14 cellular contexts compared by ENCODE assay signal in genomic region chr2:159084395-159085370, GRCh38.
DNase-seq lines count a peak whose midpoint lies in the region; ATAC-seq and TF ChIP-seq lines count a peak whose summit lies in the region.
"Had no signal": no experiment of that assay in that cellular context is flagged by ENCODE, and none has a peak within 500 bp of the region (broad histone marks: within the 10 kb centered on the region; RNA-seq: fewer than 3 reads in every experiment).

No MANE protein-coding gene starts in this region.

- intact Hi-C loops in left cardiac atrium (cut with DNase I): no loop called here

- H3K4me3 ChIP-seq in AG10803 (ENCODE audit: low read length) (no peak overlapping the region), astrocyte of the cerebellum (ENCODE audit: low read depth, low read length) (no peak overlapping the region)

- peak; percentile 51 to 60 for ATAC-seq in left cardiac atrium
- ATAC-seq in GM19397 (IDR thresholded peaks at IDR 0.05; ENCODE audit: unreplicated experiment): no peak
- no peak for ATAC-seq in HG02571 (IDR thresholded peaks at IDR 0.05; ENCODE audit: unreplicated experiment)

- no peak for TF ChIP-seq CTCF in AG10803 (conservative IDR thresholded peaks at IDR 0.05; ENCODE audit: low read length)
- TF ChIP-seq CTCF in astrocyte of the cerebellum (IDR thresholded peaks at IDR 0.05; ENCODE audit: low read depth, low read length, missing control alignments): no peak

- peak; percentile 80 for DNase-seq in AG10803 (ENCODE audit: low read depth)
- peak; percentile 79 for DNase-seq in astrocyte of the cerebellum (ENCODE audit: low read depth)
- no peak for DNase-seq in left cardiac atrium
- peak; percentile 62 for DNase-seq in renal cortical epithelial cell (ENCODE audit: low read depth)
- no peak for DNase-seq in germinal center (ENCODE audit: low spot score)
- DNase-seq in activated effector memory CD4-positive, alpha-beta T cell treated with anti-CD3 and anti-CD28 coated beads, Interleukin-2, amount 50 U/mL, for 16 hours: no peak
- DNase-seq: activated CD8-positive, alpha-beta memory T cell treated with anti-CD3 and anti-CD28 coated beads, Interleukin-2, amount 50 U/mL, for 4 hours; anterior cingulate cortex; DMS79; NCI-H446 treated with DMSO at 0.1 percent for 48 hours; stimulated activated CD4-positive, alpha-beta T cell treated with anti-CD3 and anti-CD28 coated beads, Interleukin-2, amount 100 ng/mL, for 48 hours; stimulated activated naive CD4-positive, alpha-beta T cell treated with Interleukin-2 at 50 U/mL for 16 hours had no signal

- in situ Hi-C loops in astrocyte of the cerebellum (cut with HindIII; ENCODE audit: low sequenced_read_pairs): no loop called here

Comparison
In these comparisons a context has a peak if more than half of its experiments do, and no peak if none do; other contexts are left out.
1. DNase-seq: peak in AG10803 (single experiment), astrocyte of the cerebellum (single experiment) and renal cortical epithelial cell (single experiment); none in left cardiac atrium (single experiment), germinal center (single experiment) and activated effector memory CD4-positive, alpha-beta T cell treated with anti-CD3 and anti-CD28 coated beads, Interleukin-2, amount 50 U/mL, for 16 hours (single experiment).
2. ATAC-seq: peak in left cardiac atrium (2 of 2); none in GM19397 (single experiment) and HG02571 (single experiment).